ENCODE assay signal across 8 cellular contexts in the genomic region with DNA sequence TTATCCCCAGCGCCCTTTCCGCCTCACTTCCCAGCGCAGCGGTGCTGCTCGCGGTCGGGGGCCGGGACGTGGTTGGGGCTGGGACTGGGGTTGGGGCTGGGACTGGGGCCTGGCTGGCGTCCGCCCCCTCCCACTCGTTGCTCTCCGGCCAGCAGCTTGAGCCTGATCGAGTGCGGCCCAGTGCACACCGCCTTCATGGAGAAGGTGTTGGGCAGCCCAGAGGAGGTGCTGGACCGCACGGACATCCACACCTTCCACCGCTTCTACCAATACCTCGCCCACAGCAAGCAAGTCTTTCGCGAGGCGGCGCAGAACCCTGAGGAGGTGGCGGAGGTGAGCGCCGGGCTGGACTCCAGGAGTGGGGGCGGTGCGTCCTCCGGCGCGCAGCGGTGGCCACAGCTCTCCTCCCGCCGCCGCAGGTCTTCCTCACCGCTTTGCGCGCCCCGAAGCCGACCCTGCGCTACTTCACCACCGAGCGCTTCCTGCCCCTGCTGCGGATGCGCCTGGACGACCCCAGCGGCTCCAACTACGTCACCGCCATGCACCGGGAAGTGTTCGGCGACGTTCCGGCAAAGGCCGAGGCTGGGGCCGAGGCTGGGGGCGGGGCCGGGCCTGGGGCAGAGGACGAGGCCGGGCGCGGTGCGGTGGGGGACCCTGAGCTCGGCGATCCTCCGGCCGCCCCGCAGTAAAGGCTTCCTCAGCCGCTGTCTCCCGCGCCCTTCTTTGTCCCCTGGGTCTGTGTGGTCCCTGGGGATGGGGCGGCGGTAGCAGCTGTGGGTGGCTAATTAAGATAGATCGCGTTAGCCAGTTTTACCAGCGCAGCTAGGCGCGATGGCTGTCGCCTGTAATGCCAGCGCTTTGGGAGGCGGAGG. TPM values are rescaled to one million over a fixed set of nuclear protein-coding genes. Genes with fewer than 3 reads are reported as not detected.
A peak's percentile ranks its signal among the peaks of the same experiment; 100 is the strongest.
DNase-seq lines count a peak whose midpoint lies in the region; ATAC-seq, FAIRE-seq and TF ChIP-seq lines count a peak whose summit lies in the region.

No MANE protein-coding gene starts in this region.

- peak overlapping the region; percentile 91 for H3K27ac Mint-ChIP-seq in activated T-helper 2 cell treated with anti-CD3 and anti-CD28 coated beads, Interferon-gamma antibody, Interleukin-2, Interleukin-4, amounts not matched to agents 10 μg/mL and 5 μg/mL and 100 μg/mL, durations not matched to agents 14 hours and 24 hours and 36 hours
- peak overlapping the region; percentile 95 to 99 (median 99) for H3K27ac Mint-ChIP-seq in naive B cell
- H3K27ac Mint-ChIP-seq in stimulated activated naive CD8-positive, alpha-beta T cell treated with anti-CD3 and anti-CD28 coated beads, Interleukin-15, amount 100 ng/mL, for 72 hours, result peak overlapping the region; percentile 95 to 98

- H3K9me3 Mint-ChIP-seq in activated T-helper 2 cell treated with anti-CD3 and anti-CD28 coated beads, Interferon-gamma antibody, Interleukin-2, Interleukin-4, amounts not matched to agents 10 μg/mL and 5 μg/mL and 100 μg/mL, durations not matched to agents 14 hours and 24 hours and 36 hours, result no peaks in the 10 kb centered on the region
- H3K9me3 Mint-ChIP-seq in naive B cell, result no peaks in the 10 kb centered on the region
- H3K9me3 Mint-ChIP-seq in stimulated activated naive CD8-positive, alpha-beta T cell treated with anti-CD3 and anti-CD28 coated beads, Interleukin-15, amount 100 ng/mL, for 72 hours, result no peaks in the 10 kb centered on the region

- no peaks in the 10 kb centered on the region for H3K27me3 ChIP-seq in fibroblast of lung (ENCODE audit: control insufficient read depth, insufficient read depth, low read length)

- peaks cover 3% of the 10 kb centered on the region for H3K4me1 ChIP-seq in fibroblast of lung (ENCODE audit: control insufficient read depth, extremely low read depth, insufficient read depth, low read length)

- ATAC-seq in GM21390 (IDR thresholded peaks at IDR 0.05; ENCODE audit: unreplicated experiment) (peak; percentile 79), naive B cell (ENCODE audit: low read depth in 2 of 2) (peak; percentile 93 to 94)
- peak; percentile 93 for ATAC-seq in stimulated activated naive CD8-positive, alpha-beta T cell treated with anti-CD3 and anti-CD28 coated beads, Interleukin-15, amount 100 ng/mL, for 72 hours

- peak overlapping the region; percentile 97 for H3K4me2 ChIP-seq in fibroblast of lung (ENCODE audit: extremely low read depth, insufficient read depth, low read length)

- H3K4me3 ChIP-seq in fibroblast of lung (replicated peaks in 1 of 4; ENCODE audit: control extremely low read depth in 1 of 4, insufficient read depth in 1 of 4, low read depth in 3 of 4, low read length in 4 of 4), result peak overlapping the region; percentile 79 to 88 (median 86)

- H3K36me3 ChIP-seq in fibroblast of lung (ENCODE audit: control insufficient read depth, insufficient read depth, low read length), result peaks cover 4% of the 10 kb centered on the region

- no peak for TF ChIP-seq CTCF in fibroblast of lung (conservative IDR thresholded peaks at IDR 0.05 in 1 of 2, IDR thresholded peaks at IDR 0.05 in 1 of 2; ENCODE audit: low read depth in 1 of 2, low read length in 2 of 2)

- H3K4me3 Mint-ChIP-seq in activated T-helper 2 cell treated with anti-CD3 and anti-CD28 coated beads, Interferon-gamma antibody, Interleukin-2, Interleukin-4, amounts not matched to agents 10 μg/mL and 5 μg/mL and 100 μg/mL, durations not matched to agents 14 hours and 24 hours and 36 hours (ENCODE audit: low read depth), result peak overlapping the region; percentile 93
- H3K4me3 Mint-ChIP-seq in naive B cell, result peak overlapping the region; percentile 94 to 97 (median 96)
- peak overlapping the region; percentile 91 to 97 for H3K4me3 Mint-ChIP-seq in stimulated activated naive CD8-positive, alpha-beta T cell treated with anti-CD3 and anti-CD28 coated beads, Interleukin-15, amount 100 ng/mL, for 72 hours

- in situ Hi-C loops in Caki2 (cut with HindIII; ENCODE audit: low pct_unique_long_range_greater_than_20kb, low sequenced_read_pairs), result no loop called here

- peak; percentile 77 for DNase-seq in Caki2 (ENCODE audit: low read depth)
- DNase-seq in HuH-7.5 (ENCODE audit: low spot score), result peak; percentile 83
- peak; percentile 71 for DNase-seq in RCC 7860 (ENCODE audit: low spot score)
- peak; percentile 77 for DNase-seq in activated T-helper 2 cell treated with anti-CD3 and anti-CD28 coated beads, Interferon-gamma antibody, Interleukin-2, Interleukin-4, amounts not matched to agents 10 μg/mL and 5 μg/mL and 100 μg/mL, durations not matched to agents 14 hours and 24 hours and 36 hours (ENCODE audit: low spot score)
- peak; percentile 78 to 83 for DNase-seq in fibroblast of lung (ENCODE audit: low read depth in 2 of 2)
- peak; percentile 93 for DNase-seq in naive B cell
- peak; percentile 76 to 85 for DNase-seq in stimulated activated naive CD8-positive, alpha-beta T cell treated with anti-CD3 and anti-CD28 coated beads, Interleukin-15, amount 100 ng/mL, for 72 hours

- no peaks in the 10 kb centered on the region for H3K9me3 ChIP-seq in fibroblast of lung (ENCODE audit: control insufficient read depth, insufficient read depth, low read depth, low read length)

- intact Hi-C loops in activated T-helper 2 cell treated with anti-CD3 and anti-CD28 coated beads, Interferon-gamma antibody, Interleukin-2, Interleukin-4, amounts not matched to agents 10 μg/mL and 5 μg/mL and 100 μg/mL, durations not matched to agents 14 hours and 24 hours and 36 hours (cut with micrococcal nuclease), result no loop called here

- H3K27ac ChIP-seq in fibroblast of lung (ENCODE audit: insufficient read depth, low read length), result peak overlapping the region; percentile 84

- H3K27me3 Mint-ChIP-seq in activated T-helper 2 cell treated with anti-CD3 and anti-CD28 coated beads, Interferon-gamma antibody, Interleukin-2, Interleukin-4, amounts not matched to agents 10 μg/mL and 5 μg/mL and 100 μg/mL, durations not matched to agents 14 hours and 24 hours and 36 hours (ENCODE audit: low read depth), result no peaks in the 10 kb centered on the region
- H3K27me3 Mint-ChIP-seq in naive B cell, result no peaks in the 10 kb centered on the region
- no peaks in the 10 kb centered on the region for H3K27me3 Mint-ChIP-seq in stimulated activated naive CD8-positive, alpha-beta T cell treated with anti-CD3 and anti-CD28 coated beads, Interleukin-15, amount 100 ng/mL, for 72 hours

- peak overlapping the region; percentile 75 for H2AFZ ChIP-seq in fibroblast of lung (ENCODE audit: low read length)

- FAIRE-seq in RCC 7860 (lab: Jason Lieb, UNC), result no peak

- H3K4me1 Mint-ChIP-seq in activated T-helper 2 cell treated with anti-CD3 and anti-CD28 coated beads, Interferon-gamma antibody, Interleukin-2, Interleukin-4, amounts not matched to agents 10 μg/mL and 5 μg/mL and 100 μg/mL, durations not matched to agents 14 hours and 24 hours and 36 hours (ENCODE audit: low read depth), result peaks cover 13% of the 10 kb centered on the region
- peaks cover 19 to 51% (median 33%) of the 10 kb centered on the region in 3 donors for H3K4me1 Mint-ChIP-seq in naive B cell
- peaks cover 42% of the 10 kb centered on the region for H3K4me1 Mint-ChIP-seq in stimulated activated naive CD8-positive, alpha-beta T cell treated with anti-CD3 and anti-CD28 coated beads, Interleukin-15, amount 100 ng/mL, for 72 hours

- no peaks in the 10 kb centered on the region for H4K20me1 ChIP-seq in fibroblast of lung (ENCODE audit: control insufficient read depth, extremely low read depth, insufficient read depth, low read length)

- H3K9ac ChIP-seq in fibroblast of lung (ENCODE audit: insufficient read depth, low read length), result peak overlapping the region; percentile 78

- H3K79me2 ChIP-seq in fibroblast of lung (ENCODE audit: control insufficient read depth, insufficient read depth, low read length), result peaks cover 4% of the 10 kb centered on the region

- H3K36me3 Mint-ChIP-seq in activated T-helper 2 cell treated with anti-CD3 and anti-CD28 coated beads, Interferon-gamma antibody, Interleukin-2, Interleukin-4, amounts not matched to agents 10 μg/mL and 5 μg/mL and 100 μg/mL, durations not matched to agents 14 hours and 24 hours and 36 hours (ENCODE audit: low read depth), result peaks cover 7% of the 10 kb centered on the region
- no peaks in the 10 kb centered on the region for H3K36me3 Mint-ChIP-seq in naive B cell

RNA-seq across cellular contexts. Expression of gene HSD17B1, which starts 1.8 kb away (rescaled TPM):
- not detected in 2 replicates for total RNA-seq in Caki2 (2014; rRNA removed; shearing (Covaris generic); ENCODE audit: low replicate concordance)
- total RNA-seq in activated T-helper 2 cell treated with anti-CD3 and anti-CD28 coated beads, Interferon-gamma antibody, Interleukin-2, Interleukin-4, amounts not matched to agents 10 μg/mL and 5 μg/mL and 100 μg/mL, durations not matched to agents 14 hours and 24 hours and 36 hours, result 0.91 and 1.4 TPM in 2 replicates
- total RNA-seq in fibroblast of lung, result 2.1 and 2.6 TPM in 2 replicates
- polyA plus RNA-seq in fibroblast of lung (0.40 and 0.80 TPM in 2 replicates), naive B cell (ENCODE audit: low read depth in 6 of 6) (1 to 10 TPM in 2 of 6 donors, under 1 TPM in 3, not detected in 1; 0.55 to 1.6 (median 0.90) TPM)
- 3.5 and 4.3 TPM in 2 replicates for polyA plus RNA-seq in fibroblast of lung (2012)
- polyA minus RNA-seq in fibroblast of lung (ENCODE audit: low replicate concordance), result 0.39 and 0.44 TPM in 2 replicates

RNA-seq across cellular contexts. Expression of gene COASY, which starts 7.5 kb away (rescaled TPM):
- total RNA-seq in Caki2 (2014; rRNA removed; shearing (Covaris generic); ENCODE audit: low replicate concordance), result 24.0 and 29.5 TPM in 2 replicates
- 90.6 and 91.6 TPM in 2 replicates for total RNA-seq in activated T-helper 2 cell treated with anti-CD3 and anti-CD28 coated beads, Interferon-gamma antibody, Interleukin-2, Interleukin-4, amounts not matched to agents 10 μg/mL and 5 μg/mL and 100 μg/mL, durations not matched to agents 14 hours and 24 hours and 36 hours
- 9.8 and 16.5 TPM in 2 replicates for total RNA-seq in fibroblast of lung
- polyA plus RNA-seq in fibroblast of lung (20.3 and 31.6 TPM in 2 replicates), naive B cell (ENCODE audit: low read depth in 6 of 6) (100 to 1,000 TPM in 1 of 6 donors, 10 to 100 TPM in 5; 40.6 to 104 (median 55.5) TPM)
- 40.7 and 58.5 TPM in 2 replicates for polyA plus RNA-seq in fibroblast of lung (2012)
- polyA minus RNA-seq in fibroblast of lung (ENCODE audit: low replicate concordance), result 56.0 and 196 TPM in 2 replicates

RNA-seq across cellular contexts. Expression of gene MLX, which starts 12.4 kb away (rescaled TPM):
- total RNA-seq in Caki2 (2014; rRNA removed; shearing (Covaris generic); ENCODE audit: low replicate concordance), result 13.0 and 21.9 TPM in 2 replicates
- 54.8 and 60.0 TPM in 2 replicates for total RNA-seq in activated T-helper 2 cell treated with anti-CD3 and anti-CD28 coated beads, Interferon-gamma antibody, Interleukin-2, Interleukin-4, amounts not matched to agents 10 μg/mL and 5 μg/mL and 100 μg/mL, durations not matched to agents 14 hours and 24 hours and 36 hours
- 32.6 and 36.2 TPM in 2 replicates for total RNA-seq in fibroblast of lung
- polyA plus RNA-seq in fibroblast of lung (49.3 and 56.1 TPM in 2 replicates), naive B cell (ENCODE audit: low read depth in 6 of 6) (10 to 100 TPM; 26.7 to 48.2 (median 32.9) TPM)
- polyA plus RNA-seq in fibroblast of lung (2012), result 44.1 and 49.5 TPM in 2 replicates
- 47.2 and 53.9 TPM in 2 replicates for polyA minus RNA-seq in fibroblast of lung (ENCODE audit: low replicate concordance)

RNA-seq across cellular contexts. Expression of gene NAGLU, which starts 18.4 kb away (rescaled TPM):
- total RNA-seq in Caki2 (2014; rRNA removed; shearing (Covaris generic); ENCODE audit: low replicate concordance), result 53.9 and 64.5 TPM in 2 replicates
- 17.4 and 19.9 TPM in 2 replicates for total RNA-seq in activated T-helper 2 cell treated with anti-CD3 and anti-CD28 coated beads, Interferon-gamma antibody, Interleukin-2, Interleukin-4, amounts not matched to agents 10 μg/mL and 5 μg/mL and 100 μg/mL, durations not matched to agents 14 hours and 24 hours and 36 hours
- 22.3 and 31.9 TPM in 2 replicates for total RNA-seq in fibroblast of lung
- 18.5 and 19.5 TPM in 2 replicates for polyA plus RNA-seq in fibroblast of lung
- 28.9 and 33.2 TPM in 2 replicates for polyA plus RNA-seq in fibroblast of lung (2012)
- polyA minus RNA-seq in fibroblast of lung (ENCODE audit: low replicate concordance), result 29.5 and 45.2 TPM in 2 replicates
- 10 to 100 TPM; 17.1 to 34.9 (median 23.6) TPM for polyA plus RNA-seq in naive B cell (ENCODE audit: low read depth in 6 of 6)

RNA-seq across cellular contexts. Expression of gene PSMC3IP, which starts 23.0 kb away (rescaled TPM):
- total RNA-seq in Caki2 (2014; rRNA removed; shearing (Covaris generic); ENCODE audit: low replicate concordance), result 3.4 and 8.6 TPM in 2 replicates
- 23.3 and 26.6 TPM in 2 replicates for total RNA-seq in activated T-helper 2 cell treated with anti-CD3 and anti-CD28 coated beads, Interferon-gamma antibody, Interleukin-2, Interleukin-4, amounts not matched to agents 10 μg/mL and 5 μg/mL and 100 μg/mL, durations not matched to agents 14 hours and 24 hours and 36 hours
- total RNA-seq in fibroblast of lung, result 2.3 and 4.6 TPM in 2 replicates
- 8.0 and 18.7 TPM in 2 replicates for polyA plus RNA-seq in fibroblast of lung
- 7.4 and 17.6 TPM in 2 replicates for polyA plus RNA-seq in fibroblast of lung (2012)
- polyA minus RNA-seq in fibroblast of lung (ENCODE audit: low replicate concordance), result 0.59 and 5.4 TPM in 2 replicates
- 1 to 10 TPM in 5 of 6 donors, not detected in 1; 1.5 to 2.9 (median 2.4) TPM for polyA plus RNA-seq in naive B cell (ENCODE audit: low read depth in 6 of 6)

Comparison
In these comparisons a context has a peak if more than half of its experiments do, and no peak if none do; other contexts are left out.
1. Peak in every context shown above with its lines: DNase-seq, ATAC-seq, H3K4me3 ChIP-seq and H3K27ac ChIP-seq.